ENCODE assay signal across 12 cellular contexts in genomic region chr6:117399924-117400323, GRCh38. TPM values are rescaled to one million over a fixed set of nuclear protein-coding genes. Genes with fewer than 3 reads are reported as not detected.
A peak's percentile ranks its signal among the peaks of the same experiment; 100 is the strongest.
DNase-seq lines count a peak whose midpoint lies in the region; ATAC-seq and TF ChIP-seq lines count a peak whose summit lies in the region.
"Had no signal": no experiment of that assay in that cellular context is flagged by ENCODE, and none has a peak within 500 bp of the region (broad histone marks: within the 10 kb centered on the region; RNA-seq: fewer than 3 reads in every experiment).

No MANE protein-coding gene starts in this region.

- no peak overlapping the region for H3K27ac ChIP-seq in neural progenitor cell
- no peak overlapping the region for H3K27ac ChIP-seq in testis

- H3K4me1 Mint-ChIP-seq in endothelial cell (ENCODE audit: unreplicated experiment) (no peaks in the 10 kb centered on the region), neural progenitor cell (no peaks in the 10 kb centered on the region)

- H3K36me3 ChIP-seq in neural progenitor cell: no peaks in the 10 kb centered on the region
- no peaks in the 10 kb centered on the region for H3K36me3 ChIP-seq in testis (ENCODE audit: low read depth, missing control alignments)

- H3K36me3 Mint-ChIP-seq in endothelial cell (ENCODE audit: low read depth, unreplicated experiment): no peaks in the 10 kb centered on the region
- no peaks in the 10 kb centered on the region for H3K36me3 Mint-ChIP-seq in neural progenitor cell

- no peak for TF ChIP-seq POLR2A in NB4 (IDR thresholded peaks at IDR 0.05; ENCODE audit: extremely low read depth, insufficient read length)
- TF ChIP-seq POLR2A in testis (IDR thresholded peaks at IDR 0.05): no peak

- no peak overlapping the region for H2AFZ ChIP-seq in neural progenitor cell (replicated peaks)

- H3K79me2 ChIP-seq in neural progenitor cell (ENCODE audit: low read depth): no peaks in the 10 kb centered on the region

- intact Hi-C loops in testis (cut with DNase I; ENCODE audit: low total_unique reads): no loop called here

- no peak overlapping the region for H3K9ac ChIP-seq in neural progenitor cell

- TF ChIP-seq CTCF in NB4 (IDR thresholded peaks at IDR 0.05; ENCODE audit: low read depth, low read length): peak; percentile 21
- TF ChIP-seq CTCF in endothelial cell (IDR thresholded peaks at IDR 0.05; ENCODE audit: unreplicated experiment): peak; percentile 14
- peak; percentile 37 for TF ChIP-seq CTCF in neural progenitor cell (IDR thresholded peaks at IDR 0.05)
- no peak for TF ChIP-seq CTCF in testis (IDR thresholded peaks at IDR 0.05)

- 62 to 74% methylated on average over 1 of the region's 1 CpG for WGBS in testis, 2 donors

- H3K27me3 ChIP-seq in neural progenitor cell (no peaks in the 10 kb centered on the region), testis (no peaks in the 10 kb centered on the region)

- peak; percentile 37 for DNase-seq in ELR (ENCODE audit: low read depth)
- DNase-seq in NB4 (ENCODE audit: low read depth): no peak
- DNase-seq in endothelial cell (ENCODE audit: low spot score): no peak
- no peak for DNase-seq in neural progenitor cell (ENCODE audit: low spot score)
- no peak for DNase-seq in stimulated activated CD8-positive, alpha-beta memory T cell treated with anti-CD3 and anti-CD28 coated beads, Interleukin-4, amount 100 ng/mL, for 48 hours
- no peak for DNase-seq in Ammon's horn (ENCODE audit: low spot score)
- no peak for DNase-seq in testis
- DNase-seq: activated CD8-positive, alpha-beta memory T cell treated with anti-CD3 and anti-CD28 coated beads, Interleukin-2, amount 50 U/mL, for 4 hours; NCI-H187 had no signal

- no peaks in the 10 kb centered on the region for H3K9me3 Mint-ChIP-seq in endothelial cell (ENCODE audit: unreplicated experiment)
- no peaks in the 10 kb centered on the region for H3K9me3 Mint-ChIP-seq in neural progenitor cell
- H3K9me3 Mint-ChIP-seq: dendritic cell treated with granulocyte-macrophage colony-stimulating factor and Interleukin-4, amounts not matched to agents 40 ng/mL and 50 ng/mL, for 4 days had no signal

- ATAC-seq in HG02678 (IDR thresholded peaks at IDR 0.05; ENCODE audit: unreplicated experiment): no peak

- H3K4me3 Mint-ChIP-seq in endothelial cell (ENCODE audit: unreplicated experiment): no peak overlapping the region
- H3K4me3 Mint-ChIP-seq in neural progenitor cell: no peak overlapping the region
- H3K4me3 Mint-ChIP-seq: dendritic cell treated with granulocyte-macrophage colony-stimulating factor and Interleukin-4, amounts not matched to agents 40 ng/mL and 50 ng/mL, for 4 days had no signal

- no peaks in the 10 kb centered on the region for H3K9me3 ChIP-seq in neural progenitor cell (ENCODE audit: low read depth)
- H3K9me3 ChIP-seq in testis: no peaks in the 10 kb centered on the region

- no peak overlapping the region for H3K4me3 ChIP-seq in NB4 (ENCODE audit: low read depth, low read length)
- H3K4me3 ChIP-seq in neural progenitor cell: no peak overlapping the region
- H3K4me3 ChIP-seq in testis: no peak overlapping the region

- no peak overlapping the region for H3K27ac Mint-ChIP-seq in endothelial cell (ENCODE audit: unreplicated experiment)
- H3K27ac Mint-ChIP-seq in neural progenitor cell: no peak overlapping the region
- H3K27ac Mint-ChIP-seq: dendritic cell treated with granulocyte-macrophage colony-stimulating factor and Interleukin-4, amounts not matched to agents 40 ng/mL and 50 ng/mL, for 4 days had no signal

- H3K4me1 ChIP-seq in neural progenitor cell: peaks cover 4% of the 10 kb centered on the region
- no peaks in the 10 kb centered on the region for H3K4me1 ChIP-seq in testis

- no peaks in the 10 kb centered on the region for H3K27me3 Mint-ChIP-seq in endothelial cell (ENCODE audit: unreplicated experiment)
- H3K27me3 Mint-ChIP-seq in neural progenitor cell (ENCODE audit: insufficient read depth, low read depth): no peaks in the 10 kb centered on the region
- H3K27me3 Mint-ChIP-seq: dendritic cell treated with granulocyte-macrophage colony-stimulating factor and Interleukin-4, amounts not matched to agents 40 ng/mL and 50 ng/mL, for 4 days had no signal

- H3K4me2 ChIP-seq in neural progenitor cell: no peak overlapping the region

- H4K20me1 ChIP-seq in neural progenitor cell (ENCODE audit: low read depth): no peaks in the 10 kb centered on the region

- H3F3A ChIP-seq in neural progenitor cell (ENCODE audit: low read depth): peaks cover 2% of the 10 kb centered on the region

RNA-seq across cellular contexts. Expression of gene ROS1, which starts 25.8 kb away (rescaled TPM):
- total RNA-seq in endothelial cell (ENCODE audit: unreplicated experiment) (0.05 TPM), neural progenitor cell (ENCODE audit: low replicate concordance) (not detected in 2 replicates), testis (1 to 10 TPM; 1.1 to 1.3 TPM)
- polyA plus RNA-seq in testis (ENCODE audit: insufficient read depth, low read depth, low replicate concordance): 0.58 TPM
- total RNA-seq: pulmonary artery endothelial cell had no signal

Comparison
In these comparisons a context has a peak if more than half of its experiments do, and no peak if none do; other contexts are left out.
1. CTCF ChIP-seq: peak in NB4 (single experiment), endothelial cell (single experiment) and neural progenitor cell (single experiment); none in testis (0 of 3).